Comparison of ENCODE assay signal across 23 cellular contexts in genomic region chr4:168265327-168265726, GRCh38.
"Had no signal": no experiment of that assay in that cellular context is flagged by ENCODE, and none has a peak within 500 bp of the region (broad histone marks: within the 10 kb centered on the region; RNA-seq: fewer than 3 reads in every experiment).

No MANE protein-coding gene starts in this region.

- ATAC-seq: activated CD4-positive, alpha-beta T cell treated with anti-CD3 and anti-CD28 coated beads for 36 hours; activated CD8-positive, alpha-beta memory T cell treated with anti-CD3 and anti-CD28 coated beads, Interleukin-2, amount 10 ng/mL, durations not matched to agents 7 days and 5 days; activated CD8-positive, alpha-beta T cell treated with anti-CD3 and anti-CD28 coated beads, Interleukin-2, amount 10 ng/mL, durations not matched to agents 7 days and 5 days; activated naive CD8-positive, alpha-beta T cell treated with anti-CD3 and anti-CD28 coated beads, Interleukin-2, amount 50 U/mL, for 24 hours; gastroesophageal sphincter; left lung had no signal

- H3K27ac ChIP-seq: breast epithelium, colonic mucosa, dorsolateral prefrontal cortex, gastroesophageal sphincter, left lung, neutrophil had no signal

- H3K27me3 ChIP-seq: breast epithelium, colonic mucosa, dorsolateral prefrontal cortex, gastroesophageal sphincter, left lung, neutrophil, sigmoid colon, spleen had no signal

- H3K4me1 ChIP-seq: breast epithelium, colonic mucosa, left lung had no signal

- H3K4me3 ChIP-seq: breast epithelium, colonic mucosa, dorsolateral prefrontal cortex, gastroesophageal sphincter, left lung, sigmoid colon, spleen had no signal

- H3K36me3 ChIP-seq: colonic mucosa, neutrophil had no signal

- DNase-seq: activated CD4-positive, alpha-beta T cell treated with anti-CD3 and anti-CD28 coated beads for 36 hours; activated CD4-positive, CD25-positive, alpha-beta regulatory T cell; activated CD8-positive, alpha-beta memory T cell treated with anti-CD3 and anti-CD28 coated beads, Interleukin-2, amount 10 ng/mL, durations not matched to agents 7 days and 5 days; activated CD8-positive, alpha-beta T cell treated with anti-CD3 and anti-CD28 coated beads, Interleukin-2, amount 10 ng/mL, durations not matched to agents 7 days and 5 days; activated naive CD8-positive, alpha-beta T cell treated with anti-CD3 and anti-CD28 coated beads, Interleukin-2, amount 50 U/mL, for 24 hours; activated T-cell treated with anti-CD3 and anti-CD28 coated beads, Interleukin-2, amount 50 U/mL, for 48 hours; amygdala; colonic mucosa; dorsolateral prefrontal cortex; effector memory CD4-positive, alpha-beta T cell; head of caudate nucleus; kidney glomerular epithelial cell; left lung; naive B cell; nephron progenitor cell; sigmoid colon; spleen; stimulated activated naive CD4-positive, alpha-beta T cell; T-helper 1 cell had no signal

- FAIRE-seq: urothelium cell line had no signal

- H3K9me3 ChIP-seq: breast epithelium, colonic mucosa, gastroesophageal sphincter, left lung, neutrophil, sigmoid colon, spleen had no signal
